Comparison of ENCODE assay signal across 9 cellular contexts in the genomic region with DNA sequence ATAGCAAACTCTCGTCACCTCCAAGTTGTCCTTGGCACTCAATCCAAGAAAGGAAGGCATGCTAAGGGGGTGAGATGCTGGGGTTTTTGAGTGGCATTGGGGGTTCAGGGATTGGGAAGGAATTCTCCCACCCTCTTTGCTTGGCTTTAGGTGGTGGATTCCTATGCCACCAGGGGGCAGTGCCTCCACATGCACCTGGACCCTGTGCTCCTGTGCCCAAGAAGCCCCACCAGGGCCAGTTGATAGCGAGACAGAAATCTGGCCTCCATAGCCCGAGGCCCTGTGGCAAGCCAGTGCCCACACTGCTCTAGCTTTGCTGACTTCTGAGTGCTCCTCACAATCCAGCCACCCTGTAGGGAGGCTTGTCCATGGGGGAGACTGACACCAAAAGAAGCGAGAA. TPM values are rescaled to one million over a fixed set of nuclear protein-coding genes. Genes with fewer than 3 reads are reported as not detected.
A peak's percentile ranks its signal among the peaks of the same experiment; 100 is the strongest.
DNase-seq lines count a peak whose midpoint lies in the region; ATAC-seq, FAIRE-seq and TF ChIP-seq lines count a peak whose summit lies in the region.
"Had no signal": no experiment of that assay in that cellular context is flagged by ENCODE, and none has a peak within 500 bp of the region (broad histone marks: within the 10 kb centered on the region; RNA-seq: fewer than 3 reads in every experiment).

No MANE protein-coding gene starts in this region.

- TF ChIP-seq CTCF in A549 (IDR thresholded peaks at IDR 0.05) (peak; percentile 52), GM06990 (IDR thresholded peaks at IDR 0.05; ENCODE audit: insufficient read depth, low read length, poor library complexity, severe bottlenecking) (peak; percentile 78), chondrocyte (IDR thresholded peaks at IDR 0.05) (peak; percentile 36)

- H3K4me1 ChIP-seq in A549, result no peaks in the 10 kb centered on the region

- 27% methylated on average over 3 of the region's 4 CpGs for WGBS in A549 (ENCODE audit: missing lambda C conversion rate)

- H3K4me1 Mint-ChIP-seq in chondrocyte (ENCODE audit: low read depth), result no peaks in the 10 kb centered on the region

- no peak for TF ChIP-seq POLR2A in A549 (IDR thresholded peaks at IDR 0.05; ENCODE audit: low read length)

- no peaks in the 10 kb centered on the region for H3K36me3 Mint-ChIP-seq in chondrocyte (ENCODE audit: low read depth)

- H3K9me3 ChIP-seq in A549, result no peaks in the 10 kb centered on the region

- H3K27ac Mint-ChIP-seq in chondrocyte (ENCODE audit: unreplicated experiment), result no peak overlapping the region

- POLR2A ChIA-PET in A549 (lab: Yijun Ruan, JAX), result no interaction called here

- H3K27ac ChIP-seq in A549, result no peak overlapping the region

- TF ChIP-seq EP300 in A549 (IDR thresholded peaks at IDR 0.05), result no peak

- peak; percentile 65 to 93; a peak in 4 of 6 replicates for ATAC-seq in A549

- TF ChIP-seq RAD21 in A549 (conservative IDR thresholded peaks at IDR 0.05 in 1 of 2, IDR thresholded peaks at IDR 0.05 in 1 of 2), result peak; percentile 68 to 73

- H3K36me3 ChIP-seq in GM06990 (ENCODE audit: control insufficient read depth, insufficient read depth, low read length), result no peaks in the 10 kb centered on the region

- peak; percentile 70 for FAIRE-seq in A549 (lab: Jason Lieb, UNC)
- FAIRE-seq: colon had no signal

- no peak overlapping the region for H3K4me3 Mint-ChIP-seq in chondrocyte (ENCODE audit: unreplicated experiment)

- no peak overlapping the region for H3K4me3 ChIP-seq in A549
- H3K4me3 ChIP-seq in GM06990 (replicated peaks; ENCODE audit: low read depth, low read length), result no peak overlapping the region

- no peaks in the 10 kb centered on the region for H3K27me3 Mint-ChIP-seq in chondrocyte (ENCODE audit: low read depth)

- H3K27me3 ChIP-seq in GM06990 (replicated peaks; ENCODE audit: control insufficient read depth, insufficient read depth, low read length), result no peaks in the 10 kb centered on the region; the same call in 1 of the 2 replicates

- CTCF ChIA-PET in A549 (lab: Yijun Ruan, JAX), result interaction anchor here (1.3 to 3.7 kb wide), 7 partner anchors 12 to 1107 kb away, joined by 3 to 15 read pairs (median 4); no protein-coding TSS in a partner anchor

- no peak overlapping the region for H3K4me2 ChIP-seq in A549

- H3K9me3 Mint-ChIP-seq in chondrocyte (ENCODE audit: low read depth), result peaks cover 8% of the 10 kb centered on the region

- DNase-seq in A549 (ENCODE audit: low read depth in 1 of 2, low spot score in 1 of 2) (peak; percentile 37 to 61), GM06990 (ENCODE audit: extremely low read depth, insufficient read length) (no peak), M059J (ENCODE audit: low read depth) (peak; percentile 53), chondrocyte (ENCODE audit: low spot score) (no peak), GDM1 (lab: John Stamatoyannopoulos, UW) (no peak)
- DNase-seq in stimulated activated CD8-positive, alpha-beta memory T cell treated with anti-CD3 and anti-CD28 coated beads, Interleukin-4, amount 100 ng/mL, for 48 hours, result peak; percentile 29
- no peak for DNase-seq in NK-92 treated with Interleukin-12 subunit alpha and Interleukin-12 subunit beta, amount 100 ng/mL, for 24 hours (lab: John Stamatoyannopoulos, UW)
- DNase-seq in stimulated activated CD4-positive, alpha-beta T cell treated with anti-CD3 and anti-CD28 coated beads, Interleukin-1b, Interleukin-23, amount 100 ng/mL, for 48 hours, result no peak

TF ChIP-seq in A549, 52 proteins besides CTCF, POLR2A, EP300 and RAD21:
- TF ChIP-seq USF2 (IDR thresholded peaks at IDR 0.05) (no peak), SMC3 (IDR thresholded peaks at IDR 0.05) (peak; percentile 70)

RNA-seq across cellular contexts. Expression of gene FATE1, which starts 2.0 kb away (rescaled TPM):
- not detected in 2 replicates for polyA plus RNA-seq in A549 (2011; rRNA removed)
- polyA plus RNA-seq in A549 (2012; cell fraction: cytosol; rRNA removed), result not detected in 2 replicates
- not detected in 2 replicates for polyA plus RNA-seq in A549 (2012; cell fraction: nucleus; rRNA removed)
- polyA plus RNA-seq in A549 (2017; fragmentation: RNase III; extraction: RNeasy Plus Mini Kit Qiagen cat#74134 plus additional on column Dnase treatment), result not detected in 3 replicates
- not detected in 2 replicates for polyA minus RNA-seq in A549 (2011; rRNA and poly(A)+ RNA removed)
- 0.49 and 1.7 TPM in 2 replicates for total RNA-seq in M059J (2014; rRNA removed; shearing (Covaris generic))
- not detected in 3 replicates for total RNA-seq in chondrocyte

RNA-seq across cellular contexts. Expression of gene PRRG3, which starts 18.6 kb away (rescaled TPM):
- polyA plus RNA-seq in A549 (2011; rRNA removed), result not detected in 2 replicates
- polyA plus RNA-seq in A549 (2012; cell fraction: cytosol; rRNA removed), result not detected in 2 replicates
- polyA plus RNA-seq in A549 (2012; cell fraction: nucleus; rRNA removed), result not detected in 2 replicates
- polyA plus RNA-seq in A549 (2017; fragmentation: RNase III; extraction: RNeasy Plus Mini Kit Qiagen cat#74134 plus additional on column Dnase treatment), result not detected in 3 replicates
- not detected in 2 replicates for polyA minus RNA-seq in A549 (2011; rRNA and poly(A)+ RNA removed)
- not detected in 2 replicates for total RNA-seq in M059J (2014; rRNA removed; shearing (Covaris generic))
- not detected in 3 replicates for total RNA-seq in chondrocyte

RNA-seq across cellular contexts. Expression of gene CNGA2, which starts 20.7 kb away (rescaled TPM):
- polyA plus RNA-seq in A549 (2011; rRNA removed) (not detected in 2 replicates), A549 (2017; fragmentation: RNase III; extraction: RNeasy Plus Mini Kit Qiagen cat#74134 plus additional on column Dnase treatment) (not detected in 3 replicates)
- not detected in 2 replicates for polyA plus RNA-seq in A549 (2012; cell fraction: cytosol; rRNA removed)
- not detected in 2 replicates for polyA plus RNA-seq in A549 (2012; cell fraction: nucleus; rRNA removed)
- not detected in 2 replicates for polyA minus RNA-seq in A549 (2011; rRNA and poly(A)+ RNA removed)
- total RNA-seq in M059J (2014; rRNA removed; shearing (Covaris generic)), result not detected in 2 replicates
- total RNA-seq in chondrocyte, result not detected in 3 replicates

Comparison
In these comparisons a context has a peak if more than half of its experiments do, and no peak if none do; other contexts are left out.
1. DNase-seq: peak in A549 (2 of 2), M059J (single experiment) and stimulated activated CD8-positive, alpha-beta memory T cell treated with anti-CD3 and anti-CD28 coated beads, Interleukin-4, amount 100 ng/mL, for 48 hours (single experiment); none in GM06990 (single experiment), chondrocyte (single experiment), NK-92 treated with Interleukin-12 subunit alpha and Interleukin-12 subunit beta, amount 100 ng/mL, for 24 hours (single experiment), GDM1 (single experiment) and stimulated activated CD4-positive, alpha-beta T cell treated with anti-CD3 and anti-CD28 coated beads, Interleukin-1b, Interleukin-23, amount 100 ng/mL, for 48 hours (single experiment).
2. Peak in every context shown above with its lines, with median percentiles within 50 percentile points of each other: CTCF ChIP-seq.